Comparison of ENCODE assay signal across 8 cellular contexts in the genomic region with DNA sequence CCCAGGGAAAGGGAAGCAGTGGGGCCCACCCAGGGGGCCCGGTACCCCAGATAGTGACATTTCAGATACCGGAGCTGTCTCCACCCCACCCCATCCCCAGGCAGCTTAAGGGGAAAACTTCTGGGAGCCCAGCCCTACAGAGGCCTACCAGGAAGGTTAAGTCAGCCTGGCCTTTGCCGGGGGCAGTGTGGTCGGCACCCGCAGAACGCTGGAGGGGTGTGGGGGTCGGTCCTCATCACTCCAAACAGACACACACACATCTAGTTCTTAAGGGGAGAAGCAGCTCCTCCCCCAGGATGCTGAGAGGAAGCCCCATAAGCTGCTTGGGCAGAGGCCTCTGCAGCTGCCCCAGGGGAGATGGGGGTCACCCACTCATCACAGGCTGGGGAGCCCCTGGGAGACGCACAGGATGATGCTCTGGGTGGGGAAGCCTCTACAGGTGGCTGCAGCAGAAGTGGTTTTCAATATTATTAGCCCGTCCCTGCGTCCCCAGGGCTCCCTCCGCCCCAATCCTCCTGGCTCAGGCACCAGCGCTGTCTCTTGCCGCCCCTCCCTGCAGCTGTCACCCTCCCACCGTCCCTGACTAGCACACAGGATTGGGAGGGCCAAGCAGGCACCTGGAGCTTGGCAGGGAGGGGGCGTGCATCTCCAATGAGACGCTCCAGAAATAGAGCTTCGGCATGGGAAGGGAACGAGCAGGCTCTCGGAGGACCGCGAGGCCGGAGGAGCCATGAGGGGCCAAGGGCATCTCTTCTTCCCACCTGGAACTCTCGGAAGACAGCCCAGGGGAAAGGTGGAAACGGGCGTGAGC.
DNase-seq lines count a peak whose midpoint lies in the region; ATAC-seq and TF ChIP-seq lines count a peak whose summit lies in the region.

No MANE protein-coding gene starts in this region.

- no peaks in the 10 kb centered on the region for H3K9me3 ChIP-seq in iPS-20b (ENCODE audit: insufficient read depth, low read depth, low read length)

- H3K27ac ChIP-seq in iPS-20b (ENCODE audit: low read length) = no peak overlapping the region

- peaks cover 50% of the 10 kb centered on the region for H3K27me3 ChIP-seq in iPS-20b (ENCODE audit: insufficient read depth, low read length)

- DNase-seq in COLO668 (lab: John Stamatoyannopoulos, UW; ENCODE audit: unreplicated experiment) = peak; percentile 16
- DNase-seq in NCI-H524 (lab: John Stamatoyannopoulos, UW) = peak; percentile 54 to 59
- no peak for DNase-seq in NCI-H1105 treated with DMSO at 0.1 percent for 48 hours (lab: John Stamatoyannopoulos, UW)
- DNase-seq in SW480 (ENCODE audit: low spot score) = no peak
- no peak for DNase-seq in foreskin fibroblast

- ATAC-seq in GM21737 (IDR thresholded peaks at IDR 0.05; ENCODE audit: unreplicated experiment) (peak; percentile 43), GM21528 (IDR thresholded peaks at IDR 0.05; ENCODE audit: low FRiP score, unreplicated experiment) (no peak)

- H3K4me3 ChIP-seq in iPS-20b (ENCODE audit: low read length) (peak overlapping the region; percentile 31; the same call in 1 of the 2 replicates), foreskin fibroblast (ENCODE audit: low read depth in 1 of 2, low read length in 2 of 2) (no peak overlapping the region)

- H3K9ac ChIP-seq in iPS-20b (ENCODE audit: low read depth, low read length) = no peak overlapping the region

- peaks cover 2% of the 10 kb centered on the region; the same call in 1 of the 2 replicates for H3K4me1 ChIP-seq in iPS-20b (ENCODE audit: insufficient read depth, low read length)

- H3K36me3 ChIP-seq in iPS-20b (ENCODE audit: insufficient read depth, low read depth, low read length) = no peaks in the 10 kb centered on the region

- TF ChIP-seq CTCF in foreskin fibroblast (IDR thresholded peaks at IDR 0.05; ENCODE audit: low read depth, low read length) = no peak

Comparison
In these comparisons a context has a peak if more than half of its experiments do, and no peak if none do; other contexts are left out.
1. DNase-seq: peak in COLO668 (single experiment) and NCI-H524 (2 of 2); none in NCI-H1105 treated with DMSO at 0.1 percent for 48 hours (single experiment), SW480 (single experiment) and foreskin fibroblast (0 of 2).